ENCODE assay signal across 8 cellular contexts in the genomic region with DNA sequence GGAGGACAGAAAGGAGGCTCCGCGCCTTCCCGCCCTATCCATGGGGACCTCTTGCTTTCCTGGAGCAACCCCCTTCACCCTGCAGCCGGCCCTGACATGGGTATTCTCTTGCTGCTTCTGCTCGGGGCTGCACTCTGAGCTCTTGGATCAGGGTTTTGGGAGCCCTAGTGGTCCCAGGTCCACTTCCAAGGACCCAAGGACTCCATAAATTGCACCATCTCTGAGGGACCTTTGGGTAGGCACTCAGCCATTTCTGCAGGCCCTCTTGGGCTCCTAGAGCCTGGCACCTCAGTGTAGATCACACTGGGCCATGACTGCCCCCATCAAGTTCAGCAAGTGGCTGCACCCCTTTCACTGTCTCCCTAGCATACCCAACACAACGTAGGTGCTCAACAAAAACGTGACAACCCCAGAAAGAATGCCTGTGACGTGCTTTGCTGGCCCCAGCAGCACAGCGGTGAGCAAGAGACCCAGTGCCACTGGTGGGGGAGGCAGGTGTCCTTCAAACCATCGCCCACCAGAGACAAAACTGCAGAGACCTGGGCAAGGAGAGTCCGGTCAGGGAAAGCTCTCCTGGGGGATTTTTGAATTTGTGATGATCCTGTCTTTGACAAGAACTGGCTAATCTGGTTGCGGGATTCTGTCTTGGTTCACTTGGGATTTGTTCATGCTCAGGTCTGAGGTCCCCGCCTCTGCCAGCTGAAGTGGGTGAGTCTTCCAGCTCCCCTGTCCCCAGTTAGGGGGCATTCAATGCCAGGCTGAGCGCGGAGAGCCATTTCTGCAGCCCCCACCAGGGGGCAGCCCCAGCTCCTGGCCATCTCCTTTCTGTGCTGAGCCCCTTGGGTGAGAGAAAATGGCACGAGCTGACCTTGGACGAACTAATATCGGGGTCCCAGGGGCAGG.
A peak's percentile ranks its signal among the peaks of the same experiment; 100 is the strongest.
DNase-seq lines count a peak whose midpoint lies in the region; ATAC-seq and TF ChIP-seq lines count a peak whose summit lies in the region.

No MANE protein-coding gene starts in this region.

- DNase-seq in NCI-H1417 (lab: John Stamatoyannopoulos, UW) (peak; percentile 5 to 40 (median 11)), NCI-H1417 treated with DMSO at 0.1 percent for 48 hours (lab: John Stamatoyannopoulos, UW) (no peak), NCI-H1092 (lab: John Stamatoyannopoulos, UW) (peak; percentile 22), activated T-cell treated with anti-CD3 and anti-CD28 coated beads for 4 hours (peak; percentile 30), fibroblast of mammary gland (ENCODE audit: low read depth) (no peak), posterior cingulate gyrus (peak in 6 of 10 donors; percentile 61 to 93 (median 67))

- no peak for ATAC-seq in GM21717 (IDR thresholded peaks at IDR 0.05; ENCODE audit: unreplicated experiment)
- no peak for ATAC-seq in HG03280 (IDR thresholded peaks at IDR 0.05; ENCODE audit: unreplicated experiment)

- peak; percentile 72 for TF ChIP-seq CTCF in fibroblast of mammary gland (conservative IDR thresholded peaks at IDR 0.05; ENCODE audit: control insufficient read depth, insufficient read depth, low read depth, low read length)

- H3K4me3 ChIP-seq in fibroblast of mammary gland (ENCODE audit: control insufficient read depth, low read depth, low read length) = no peak overlapping the region

- intact Hi-C loops in posterior cingulate gyrus (cut with DNase I) = loop anchor here (2.0 kb wide), 1 partner anchor 136 kb away; no protein-coding TSS in a partner anchor

Comparison
In these comparisons a context has a peak if more than half of its experiments do, and no peak if none do; other contexts are left out.
1. DNase-seq: peak in NCI-H1417 (3 of 3), NCI-H1092 (single experiment), activated T-cell treated with anti-CD3 and anti-CD28 coated beads for 4 hours (single experiment) and posterior cingulate gyrus (6 of 10); none in NCI-H1417 treated with DMSO at 0.1 percent for 48 hours (single experiment) and fibroblast of mammary gland (single experiment).